ENCODE assay signal across 23 cellular contexts in genomic region chr9:92164490-92164889, GRCh38.
"Had no signal": no experiment of that assay in that cellular context is flagged by ENCODE, and none has a peak within 500 bp of the region (broad histone marks: within the 10 kb centered on the region; RNA-seq: fewer than 3 reads in every experiment).

No MANE protein-coding gene starts in this region.

- H3K27ac ChIP-seq: coronary artery, epithelial cell of prostate, foreskin keratinocyte, left lung, neural progenitor cell, prostate gland, right atrium auricular region, sigmoid colon, thoracic aorta, tibial nerve, upper lobe of left lung had no signal

- H3K27me3 ChIP-seq: foreskin keratinocyte, left lung, neural progenitor cell, right atrium auricular region, sigmoid colon, tibial nerve, upper lobe of left lung had no signal

- DNase-seq: effector CD4-positive, alpha-beta T cell; foreskin keratinocyte; left cardiac atrium; left lung; mesendoderm; midbrain; naive thymus-derived CD4-positive, alpha-beta T cell; sigmoid colon; stimulated activated CD4-positive, alpha-beta T cell treated with anti-CD3 and anti-CD28 coated beads, Interleukin-2, amount 100 ng/mL, for 24 hours; stimulated activated CD4-positive, alpha-beta T cell treated with anti-CD3 and anti-CD28 coated beads, Interleukin-4, amount 100 ng/mL, for 24 hours; upper lobe of left lung had no signal

- H3K4me3 Mint-ChIP-seq: naive thymus-derived CD4-positive, alpha-beta T cell; nephron; neural progenitor cell; stimulated activated memory B cell treated with anti-CD40 and anti-IgM and Interleukin-4, amounts not matched to agents 10 μg/mL and 1 μg/mL and 100 μg/mL, for 72 hours; stimulated activated naive CD8-positive, alpha-beta T cell treated with anti-CD3 and anti-CD28 coated beads, Interleukin-15, Interleukin-2, amounts not matched to agents 100 ng/mL and 50 ng/mL, for 24 hours had no signal

- H3K9me3 ChIP-seq: prostate gland, thoracic aorta, upper lobe of left lung had no signal

- FAIRE-seq: urothelium cell line had no signal

- H3K36me3 ChIP-seq: left lung, neural progenitor cell, prostate gland, right atrium auricular region, sigmoid colon, thoracic aorta, tibial nerve, upper lobe of left lung had no signal

- H3K9ac ChIP-seq: neural progenitor cell had no signal

- H3K4me2 ChIP-seq: neural progenitor cell had no signal

- H3K4me3 ChIP-seq: coronary artery, left lung, neural progenitor cell, prostate gland, right atrium auricular region, sigmoid colon, thoracic aorta, tibial nerve, upper lobe of left lung had no signal

- H3K4me1 Mint-ChIP-seq: naive thymus-derived CD4-positive, alpha-beta T cell; nephron; neural progenitor cell had no signal

- ATAC-seq: esophagus mucosa; foreskin keratinocyte; left cardiac atrium; left lung; naive thymus-derived CD4-positive, alpha-beta T cell; stimulated activated memory B cell treated with anti-CD40 and anti-IgM and Interleukin-4, amounts not matched to agents 10 μg/mL and 1 μg/mL and 100 μg/mL, for 72 hours had no signal

- H3K4me1 ChIP-seq: foreskin keratinocyte, left lung, neural progenitor cell, prostate gland, right atrium auricular region, sigmoid colon, tibial nerve, upper lobe of left lung had no signal

- H2AFZ ChIP-seq: neural progenitor cell had no signal

- H3K27ac Mint-ChIP-seq: naive thymus-derived CD4-positive, alpha-beta T cell; nephron; neural progenitor cell; stimulated activated memory B cell treated with anti-CD40 and anti-IgM and Interleukin-4, amounts not matched to agents 10 μg/mL and 1 μg/mL and 100 μg/mL, for 72 hours; stimulated activated naive CD8-positive, alpha-beta T cell treated with anti-CD3 and anti-CD28 coated beads, Interleukin-15, Interleukin-2, amounts not matched to agents 100 ng/mL and 50 ng/mL, for 24 hours had no signal
